Comparison of ENCODE assay signal across 3 cellular contexts in the genomic region with DNA sequence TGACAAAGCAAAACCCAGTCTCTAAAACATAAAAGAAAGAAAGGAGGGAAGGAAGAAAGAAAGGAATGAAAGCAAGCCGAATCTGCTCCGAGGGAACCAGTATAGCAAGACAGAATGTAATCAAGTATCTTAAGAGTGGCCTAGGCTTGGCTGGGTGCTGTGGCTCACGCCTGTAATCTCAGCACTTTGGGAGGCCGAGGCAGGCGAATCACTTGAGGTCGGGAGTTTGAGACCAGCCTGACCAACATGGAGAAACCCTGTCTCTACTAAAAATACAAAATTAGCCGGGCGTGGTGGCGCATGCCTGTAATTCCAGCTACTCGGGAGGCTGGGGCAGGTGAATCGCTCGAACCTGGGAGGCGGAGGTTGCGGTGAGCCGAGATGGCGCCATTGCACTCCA. TPM values are rescaled to one million over a fixed set of nuclear protein-coding genes. Genes with fewer than 3 reads are reported as not detected.
"Had no signal": no experiment of that assay in that cellular context is flagged by ENCODE, and none has a peak within 500 bp of the region (broad histone marks: within the 10 kb centered on the region; RNA-seq: fewer than 3 reads in every experiment).

No MANE protein-coding gene starts in this region.

RNA-seq across cellular contexts. Expression of a gene that starts 39.0 kb away (rescaled TPM):
- total RNA-seq: IMR-90, OCI-LY7, RPMI7951 had no signal
